ENCODE assay signal across 8 cellular contexts in the genomic region with DNA sequence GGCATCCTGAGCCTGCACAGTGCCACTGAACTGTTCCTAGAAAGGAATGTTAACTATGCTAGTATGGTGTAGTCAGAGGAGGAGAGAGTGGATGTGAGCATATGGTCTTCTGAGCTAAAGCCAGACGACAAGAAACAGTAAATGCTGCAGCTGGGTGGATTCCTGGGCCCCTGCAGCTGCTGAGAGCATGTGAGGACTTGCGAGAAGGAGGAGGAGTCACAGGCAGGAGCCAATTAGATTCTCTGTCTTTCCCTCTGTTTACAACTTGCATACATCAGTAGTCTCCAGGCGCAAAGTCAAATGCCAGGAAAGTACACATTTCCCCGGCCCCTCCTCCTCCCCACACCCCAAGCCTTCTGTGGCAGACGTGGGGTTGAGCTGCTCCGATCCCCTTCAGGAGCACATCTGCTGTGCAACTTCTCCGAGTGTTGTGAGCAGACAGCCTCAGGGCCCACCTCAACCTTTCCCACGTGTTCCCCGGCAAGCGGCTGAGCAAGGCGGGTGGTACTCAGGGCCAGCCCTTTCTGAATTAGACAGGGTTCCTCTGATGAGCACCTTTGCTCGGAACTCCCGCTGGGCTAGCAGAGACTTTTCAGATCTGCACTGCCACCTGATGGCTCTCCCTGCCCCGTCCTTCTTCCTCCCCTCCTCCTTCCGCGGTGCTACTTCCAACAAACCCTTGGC.
DNase-seq lines count a peak whose midpoint lies in the region; ATAC-seq, FAIRE-seq and TF ChIP-seq lines count a peak whose summit lies in the region.

No MANE protein-coding gene starts in this region.

- H3K9me3 ChIP-seq in Peyer's patch = no peaks in the 10 kb centered on the region
- H3K9me3 ChIP-seq in K562 (replicated peaks; ENCODE audit: control insufficient read depth, insufficient read depth, low read depth, low read length) = no peaks in the 10 kb centered on the region
- H3K9me3 ChIP-seq in keratinocyte (ENCODE audit: control insufficient read depth, low read depth, low read length) = no peaks in the 10 kb centered on the region

- H3K4me3 ChIP-seq in Peyer's patch = peak overlapping the region in 1 of 4 donors; percentile 6
- no peak overlapping the region for H3K4me3 ChIP-seq in K562
- H3K4me3 ChIP-seq in keratinocyte (ENCODE audit: control insufficient read depth in 2 of 3, extremely low read depth in 1 of 3, insufficient read depth in 2 of 3, low read depth in 1 of 3, low read length in 3 of 3) = no peak overlapping the region

- no peak for TF ChIP-seq EP300 in K562 (IDR thresholded peaks at IDR 0.05; ENCODE audit: low read length)

- H3K4me3 Mint-ChIP-seq in stimulated activated naive B cell treated with anti-CD40 and anti-IgM and Interleukin-4, amounts not matched to agents 10 μg/mL and 1 μg/mL and 100 μg/mL, for 72 hours = peak overlapping the region; percentile 13 to 45

- peak; percentile 30 to 50; a peak in 2 of 4 replicates for TF ChIP-seq RAD21 in K562 (CRISPR knock-in tag; conservative IDR thresholded peaks at IDR 0.05 in 1 of 2, IDR thresholded peaks at IDR 0.05 in 1 of 2)

- ATAC-seq in HG03108 (IDR thresholded peaks at IDR 0.05; ENCODE audit: unreplicated experiment) = peak; percentile 36
- peak; percentile 74 for ATAC-seq in K562
- ATAC-seq in stimulated activated naive B cell treated with anti-CD40 and anti-IgM and Interleukin-4, amounts not matched to agents 10 μg/mL and 1 μg/mL and 100 μg/mL, for 72 hours (replicated peaks) = peak; percentile 62 to 79

- FAIRE-seq in K562 (lab: Jason Lieb, UNC) = no peak
- peak; percentile 52 for FAIRE-seq in keratinocyte (lab: Jason Lieb, UNC)
- no peak for FAIRE-seq in GM12891 (lab: Jason Lieb, UNC)

- H3K27ac ChIP-seq in Peyer's patch (peak overlapping the region in 1 of 4 donors; percentile 39), K562 (ENCODE audit: extremely low read depth, low read depth, low read length) (no peak overlapping the region), keratinocyte (ENCODE audit: control insufficient read depth, insufficient read depth, low read length) (no peak overlapping the region)

- peak; percentile 85 for DNase-seq in ELF-1 (ENCODE audit: low read depth, low spot score)
- peak in 2 of 3 donors; percentile 50 to 53 for DNase-seq in Peyer's patch
- peak in 3 of 4 experiments; percentile 16 to 27 (median 17) for DNase-seq in K562 (ENCODE audit: extremely low read depth in 1 of 4, low spot score in 3 of 4)
- no peak for DNase-seq in keratinocyte (ENCODE audit: low read depth, low spot score)
- DNase-seq in stimulated activated naive B cell treated with anti-CD40 and anti-IgM and Interleukin-4, amounts not matched to agents 10 μg/mL and 1 μg/mL and 100 μg/mL, for 72 hours = peak; percentile 22
- DNase-seq in GM12891 (ENCODE audit: insufficient read length, low spot score) = no peak
- DNase-seq in activated gamma-delta T cell treated with Interleukin-2 at 50 U/mL for 16 hours = no peak

- no peaks in the 10 kb centered on the region for H3K36me3 Mint-ChIP-seq in stimulated activated naive B cell treated with anti-CD40 and anti-IgM and Interleukin-4, amounts not matched to agents 10 μg/mL and 1 μg/mL and 100 μg/mL, for 72 hours

- intact Hi-C loops in K562 (cut with micrococcal nuclease) = no loop called here

- peak overlapping the region; percentile 4 for H3K27ac Mint-ChIP-seq in stimulated activated naive B cell treated with anti-CD40 and anti-IgM and Interleukin-4, amounts not matched to agents 10 μg/mL and 1 μg/mL and 100 μg/mL, for 72 hours

- H3K4me1 ChIP-seq in Peyer's patch = no peaks in the 10 kb centered on the region
- H3K4me1 ChIP-seq in K562 (replicated peaks in 1 of 2; ENCODE audit: control insufficient read depth in 2 of 2, insufficient read depth in 2 of 2, low read length in 2 of 2) = peaks cover 5 to 6% of the 10 kb centered on the region in 2 experiments; a peak in 3 of 5 replicates
- peaks cover 6% of the 10 kb centered on the region for H3K4me1 ChIP-seq in keratinocyte (ENCODE audit: control insufficient read depth, extremely low read depth, insufficient read depth, low read length)

- TF ChIP-seq CTCF in Peyer's patch (IDR thresholded peaks at IDR 0.05) (peak in 2 of 6 experiments; percentile 5 to 17), K562 (IDR thresholded peaks at IDR 0.05 in 2 of 3, conservative IDR thresholded peaks at IDR 0.05 in 1 of 3; ENCODE audit: insufficient read depth in 2 of 3, low read depth in 1 of 3, low read length in 3 of 3) (peak in 2 of 3 experiments; percentile 20 to 34; a peak in 1 of 6 replicates), keratinocyte (optimal IDR thresholded peaks at IDR 0.05 in 1 of 3, IDR thresholded peaks at IDR 0.05 in 1 of 3, conservative IDR thresholded peaks at IDR 0.05 in 1 of 3; ENCODE audit: extremely low read depth in 1 of 3, insufficient read depth in 2 of 3, low read length in 3 of 3) (peak in 2 of 3 experiments; percentile 24 to 52)

- H3K4me2 ChIP-seq in K562 (ENCODE audit: insufficient read depth, low read length) (peak overlapping the region; percentile 11; the same call in 1 of the 2 replicates), keratinocyte (ENCODE audit: control insufficient read depth, extremely low read depth, insufficient read depth, low read depth, low read length) (peak overlapping the region; percentile 48)

- peaks cover 14 to 47% of the 10 kb centered on the region in 2 donors for H3K4me1 Mint-ChIP-seq in stimulated activated naive B cell treated with anti-CD40 and anti-IgM and Interleukin-4, amounts not matched to agents 10 μg/mL and 1 μg/mL and 100 μg/mL, for 72 hours

- POLR2A ChIA-PET in K562 (lab: Yijun Ruan, JAX) = interaction anchor here (0.6 kb wide), 2 partner anchors 67 to 79 kb away, joined by 3 read pairs; no protein-coding TSS in a partner anchor

- no peaks in the 10 kb centered on the region for H3K79me2 ChIP-seq in K562 (ENCODE audit: control insufficient read depth, insufficient read depth, low read length)
- no peaks in the 10 kb centered on the region for H3K79me2 ChIP-seq in keratinocyte (ENCODE audit: control insufficient read depth, insufficient read depth, low read length)

- no TSS peak for BruUV-seq in K562 (replicated peaks; lab: Mats Ljungman, UMichigan)

- TF ChIP-seq POLR2A in Peyer's patch (IDR thresholded peaks at IDR 0.05) (no peak), K562 (conservative IDR thresholded peaks at IDR 0.05) (no peak), GM12891 (IDR thresholded peaks at IDR 0.05; ENCODE audit: low read depth, low read length) (no peak)

- no peaks in the 10 kb centered on the region for H3K9me3 Mint-ChIP-seq in stimulated activated naive B cell treated with anti-CD40 and anti-IgM and Interleukin-4, amounts not matched to agents 10 μg/mL and 1 μg/mL and 100 μg/mL, for 72 hours

- peaks cover 22 to 35% of the 10 kb centered on the region in 2 donors for H3K27me3 Mint-ChIP-seq in stimulated activated naive B cell treated with anti-CD40 and anti-IgM and Interleukin-4, amounts not matched to agents 10 μg/mL and 1 μg/mL and 100 μg/mL, for 72 hours

- WGBS in K562 (ENCODE audit: insufficient coverage, low coverage, missing lambda C conversion rate) = 0% methylated on average over 3 of the region's 16 CpGs

- CTCF ChIA-PET in K562 (lab: Yijun Ruan, JAX; ENCODE audit: low intra/inter-chr PET ratio) = no interaction called here

- 0 out of 2 replicates have a peak overlapping the region, but pooled peaks have one; percentile 40 for H2AFZ ChIP-seq in K562 (ENCODE audit: low read depth, low read length)
- peak overlapping the region; percentile 19 for H2AFZ ChIP-seq in keratinocyte (ENCODE audit: control insufficient read depth, low read length)

- dilution Hi-C loops in keratinocyte (cut with MboI; ENCODE audit: extremely low pct_ligation_motif_present, low sequenced_read_pairs) = no loop called here

- in situ Hi-C loops in K562 (cut with MboI) = no loop called here

- H4K20me1 ChIP-seq in K562 (replicated peaks; ENCODE audit: control insufficient read depth, insufficient read depth, low read length) (no peaks in the 10 kb centered on the region), keratinocyte (ENCODE audit: control insufficient read depth, extremely low read depth, insufficient read depth, low read length) (no peaks in the 10 kb centered on the region)

- no peaks in the 10 kb centered on the region for H3K36me3 ChIP-seq in Peyer's patch
- no peaks in the 10 kb centered on the region for H3K36me3 ChIP-seq in K562 (ENCODE audit: control insufficient read depth, insufficient read depth, low read length)
- no peaks in the 10 kb centered on the region for H3K36me3 ChIP-seq in keratinocyte (ENCODE audit: control insufficient read depth in 2 of 2, extremely low read depth in 1 of 2, insufficient read depth in 2 of 2, low read length in 2 of 2)

- H3K9me1 ChIP-seq in K562 (ENCODE audit: control insufficient read depth, insufficient read depth, low read length) = no peaks in the 10 kb centered on the region
- no peaks in the 10 kb centered on the region for H3K9me1 ChIP-seq in keratinocyte (ENCODE audit: control insufficient read depth, extremely low read depth, insufficient read depth, low read length)

- H3K9ac ChIP-seq in K562 (ENCODE audit: insufficient read depth in 1 of 2, low read depth in 2 of 2, low read length in 2 of 2) (no peak overlapping the region; a peak in 1 of 4 replicates), keratinocyte (ENCODE audit: control insufficient read depth, extremely low read depth, insufficient read depth, low read length) (no peak overlapping the region)

- no peaks in the 10 kb centered on the region for H3K27me3 ChIP-seq in Peyer's patch
- H3K27me3 ChIP-seq in K562 (ENCODE audit: control insufficient read depth in 2 of 2, insufficient read depth in 2 of 2, low read length in 2 of 2) = no peaks in the 10 kb centered on the region
- no peaks in the 10 kb centered on the region for H3K27me3 ChIP-seq in keratinocyte (ENCODE audit: control insufficient read depth, extremely low read depth, insufficient read depth, low read length)

TF ChIP-seq in GM12891, 5 proteins besides CTCF, POLR2A, EP300 and RAD21:
- TF ChIP-seq PAX5 (IDR thresholded peaks at IDR 0.05; ENCODE audit: insufficient read depth, low read length, severe bottlenecking) (no peak), TAF1 (IDR thresholded peaks at IDR 0.05; ENCODE audit: low read depth, low read length) (no peak), POU2F2 (IDR thresholded peaks at IDR 0.05; ENCODE audit: low read depth, low read length) (no peak), SPI1 (IDR thresholded peaks at IDR 0.05; ENCODE audit: low read depth, low read length) (no peak), POLR2AphosphoS5 (IDR thresholded peaks at IDR 0.05; ENCODE audit: low read depth, low read length) (no peak)

Comparison
In these comparisons a context has a peak if more than half of its experiments do, and no peak if none do; other contexts are left out.
1. DNase-seq: peak in ELF-1 (single experiment), Peyer's patch (2 of 3), K562 (3 of 4) and stimulated activated naive B cell treated with anti-CD40 and anti-IgM and Interleukin-4, amounts not matched to agents 10 μg/mL and 1 μg/mL and 100 μg/mL, for 72 hours (single experiment); none in keratinocyte (single experiment), GM12891 (single experiment) and activated gamma-delta T cell treated with Interleukin-2 at 50 U/mL for 16 hours (single experiment).
2. Peak in every context shown above with its lines, with median percentiles within 50 percentile points of each other: ATAC-seq.